ENCODE assay signal across 1 cellular context in genomic region chr16:50265716-50266336, GRCh38.
TF ChIP-seq lines count a peak whose summit lies in the region.

No MANE protein-coding gene starts in this region.

TF ChIP-seq in GM23338, 12 proteins besides CTCF, POLR2A, EP300 and RAD21 (continued from another document):
- TF ChIP-seq REST (IDR thresholded peaks at IDR 0.05; ENCODE audit: unreplicated experiment) (no peak), EZH2 (IDR thresholded peaks at IDR 0.05; ENCODE audit: low read depth, unreplicated experiment) (no peak), STAT1 (IDR thresholded peaks at IDR 0.05; ENCODE audit: unreplicated experiment) (no peak), JUNB (IDR thresholded peaks at IDR 0.05; ENCODE audit: unreplicated experiment) (no peak), EZH2phosphoT487 (IDR thresholded peaks at IDR 0.05; ENCODE audit: unreplicated experiment) (no peak), NANOG (IDR thresholded peaks at IDR 0.05; ENCODE audit: borderline replicate concordance) (no peak)
